8 cellular contexts compared by ENCODE assay signal in the genomic region with DNA sequence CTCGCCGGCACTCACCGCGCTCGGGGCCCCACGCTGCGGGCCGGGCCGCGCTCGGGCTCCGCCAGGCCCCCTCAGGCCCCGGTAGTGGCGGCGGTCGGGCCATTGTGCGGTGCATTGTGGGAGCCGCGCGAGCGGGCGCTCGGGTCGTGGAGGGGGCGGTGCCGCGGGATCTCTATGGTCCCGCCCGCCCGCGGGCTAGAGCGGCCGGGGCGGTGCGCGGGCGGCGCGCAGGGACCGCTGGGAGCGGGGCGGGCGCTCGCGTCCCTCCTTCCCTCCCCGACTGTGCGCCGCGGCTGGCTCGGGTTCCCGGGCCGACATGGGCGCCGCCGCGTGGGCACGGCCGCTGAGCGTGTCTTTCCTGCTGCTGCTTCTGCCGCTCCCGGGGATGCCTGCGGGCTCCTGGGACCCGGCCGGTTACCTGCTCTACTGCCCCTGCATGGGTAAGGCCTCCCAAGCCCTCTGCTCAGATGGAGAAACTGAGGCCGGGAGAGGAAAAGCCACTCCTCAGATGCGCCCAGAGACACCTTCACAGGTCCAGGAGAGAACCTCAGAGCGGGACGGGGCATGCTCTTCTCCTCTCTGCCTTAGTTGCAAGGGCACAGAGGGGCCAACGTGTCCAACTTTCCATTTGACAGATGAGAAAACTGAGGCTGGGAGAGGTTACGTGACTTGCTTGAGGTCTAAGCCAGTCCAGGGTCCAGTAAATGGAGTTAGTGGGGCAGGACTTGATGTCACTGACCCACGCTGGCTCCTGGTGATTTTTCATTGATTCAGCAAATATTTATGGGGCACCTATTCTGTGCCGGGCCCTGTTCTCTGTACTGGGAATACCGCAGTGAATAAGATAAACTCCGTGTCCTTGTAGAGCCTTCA. TPM values are rescaled to one million over a fixed set of nuclear protein-coding genes. Genes with fewer than 3 reads are reported as not detected.
DNase-seq lines count a peak whose midpoint lies in the region; ATAC-seq and TF ChIP-seq lines count a peak whose summit lies in the region.

PLAGL2 (minus strand) TSS at position 118 of the 873 bp plus-strand sequence. CDS start 5,565 bp downstream, outside the sequence.
POFUT1 (plus strand) TSS at position 255 of the 873 bp plus-strand sequence; CDS start at position 317, 62 bp downstream.

- H3K9me3 ChIP-seq in CD4-positive, alpha-beta T cell (ENCODE audit: control insufficient read depth, low read length) = no peaks in the 10 kb centered on the region
- no peaks in the 10 kb centered on the region for H3K9me3 ChIP-seq in lower lobe of right lung

- ATAC-seq in CD4-positive, alpha-beta T cell (ENCODE audit: poor library complexity) = peak; percentile 95
- ATAC-seq in GM19351 (IDR thresholded peaks at IDR 0.05; ENCODE audit: unreplicated experiment) (peak; percentile 93), HG03469 (IDR thresholded peaks at IDR 0.05; ENCODE audit: unreplicated experiment) (peak; percentile 70), lower lobe of right lung (peak; percentile 93 to 97)

- POLR2A ChIA-PET in CD4-positive, alpha-beta T cell (lab: Charles Lee) = no interaction called here

- no peak for TF ChIP-seq CTCF in CD4-positive, alpha-beta T cell (IDR thresholded peaks at IDR 0.05)
- TF ChIP-seq CTCF in dorsolateral prefrontal cortex (IDR thresholded peaks at IDR 0.05 in 54 of 56, conservative IDR thresholded peaks at IDR 0.05 in 2 of 56; ENCODE audit: low read depth in 1 of 56, partially characterized antibody in 56 of 56) = peak in 50 of 56 donors; percentile 11 to 66 (median 48)
- TF ChIP-seq CTCF in lower lobe of right lung (IDR thresholded peaks at IDR 0.05) = peak; percentile 36

- peak within 1 kb of the TSS; percentile 96 for H3K4me3 Mint-ChIP-seq in CD4-positive, alpha-beta T cell

- H3K4me3 ChIP-seq in dorsolateral prefrontal cortex (peak within 1 kb of the TSS; percentile 72 to 100 (median 96)), lower lobe of right lung (peak within 1 kb of the TSS; percentile 96)

- DNase-seq in CD4-positive, alpha-beta T cell = peak; percentile 74 to 90 (median 84)
- DNase-seq in NCI-H748 (lab: John Stamatoyannopoulos, UW; ENCODE audit: unreplicated experiment) (peak; percentile 92), dorsolateral prefrontal cortex (peak; percentile 80 to 94 (median 88)), lower lobe of right lung (peak; percentile 94)
- peak; percentile 88 to 91 for DNase-seq in activated CD4-positive, alpha-beta T cell treated with anti-CD3 and anti-CD28 coated beads, Interleukin-2, amount 50 U/mL, for 48 hours
- peak; percentile 63 to 88 (median 74) for DNase-seq in stimulated activated CD4-positive, alpha-beta T cell treated with anti-CD3 and anti-CD28 coated beads, TNF-alpha, amount 100 ng/mL, for 1 hour (ENCODE audit: low read depth in 3 of 3, low spot score in 1 of 3)

- peak within 1 kb of the TSS; percentile 92 for H3K27ac Mint-ChIP-seq in CD4-positive, alpha-beta T cell

- no peaks in the 10 kb centered on the region for H3K27me3 Mint-ChIP-seq in CD4-positive, alpha-beta T cell

- peaks cover 26% of the 10 kb centered on the region for H3K36me3 ChIP-seq in lower lobe of right lung

- no peaks in the 10 kb centered on the region for H3K27me3 ChIP-seq in CD4-positive, alpha-beta T cell (ENCODE audit: control insufficient read depth, insufficient read depth, low read length)
- H3K27me3 ChIP-seq in dorsolateral prefrontal cortex = no peaks in the 10 kb centered on the region
- H3K27me3 ChIP-seq in lower lobe of right lung (ENCODE audit: low read depth) = no peaks in the 10 kb centered on the region

- H3K4me1 ChIP-seq in lower lobe of right lung = peaks cover 53% of the 10 kb centered on the region

- H3K36me3 Mint-ChIP-seq in CD4-positive, alpha-beta T cell (ENCODE audit: low read depth) = peaks cover 56% of the 10 kb centered on the region

- H3K9me3 Mint-ChIP-seq in CD4-positive, alpha-beta T cell = no peaks in the 10 kb centered on the region

- intact Hi-C loops in CD4-positive, alpha-beta T cell (cut with DNase I, micrococcal nuclease) = loop anchor here in 1 of 2 experiments (1.0 to 10.0 kb wide), 5 partner anchors 69 to 617 kb away; partner anchors contain the start of genes KIF3B, PDRG1 and TM9SF4
- intact Hi-C loops in dorsolateral prefrontal cortex (cut with DNase I) = loop anchor here (1.0 to 10.0 kb wide), 9 partner anchors 69 to 383 kb away; partner anchors contain the start of genes ASXL1 (in 2 of the 2), KIF3B (in 2 of the 2) and TM9SF4 (in 1 of the 2)
- intact Hi-C loops in lower lobe of right lung (cut with DNase I) = no loop called here

- peak within 1 kb of the TSS; percentile 50 for H3K27ac ChIP-seq in CD4-positive, alpha-beta T cell (ENCODE audit: low read depth, low read length)
- H3K27ac ChIP-seq in dorsolateral prefrontal cortex (peak within 1 kb of the TSS; percentile 35 to 97 (median 90)), lower lobe of right lung (peak within 1 kb of the TSS; percentile 94)

- CTCF ChIA-PET in CD4-positive, alpha-beta T cell (lab: Charles Lee) = interaction anchor here (0.6 kb wide), 1 partner anchor 13 kb away, joined by 4 read pairs; no protein-coding TSS in a partner anchor

- H3K4me1 Mint-ChIP-seq in CD4-positive, alpha-beta T cell (ENCODE audit: low read depth) = peaks cover 79% of the 10 kb centered on the region

RNA-seq across cellular contexts. Expression of gene PLAGL2, which starts in this region (rescaled TPM):
- 10 to 100 TPM; 15.6 to 16.9 TPM for total RNA-seq in CD4-positive, alpha-beta T cell
- 10 to 100 TPM in 59 of 120 experiments, 1 to 10 TPM in 61; 6.0 to 16.0 (median 10.0) TPM for total RNA-seq in dorsolateral prefrontal cortex
- 17.6 TPM for total RNA-seq in lower lobe of right lung

RNA-seq across cellular contexts. Expression of gene POFUT1, which starts in this region (rescaled TPM):
- 1 to 10 TPM; 7.5 to 8.8 TPM for total RNA-seq in CD4-positive, alpha-beta T cell
- total RNA-seq in dorsolateral prefrontal cortex = 10 to 100 TPM; 10.1 to 21.0 (median 14.4) TPM
- 26.1 TPM for total RNA-seq in lower lobe of right lung

Comparison
In these comparisons a context has a peak if more than half of its experiments do, and no peak if none do; other contexts are left out.
1. Peak in every context shown above with its lines: DNase-seq, ATAC-seq, H3K4me3 ChIP-seq and H3K27ac ChIP-seq.